1 cellular context compared by ENCODE assay signal in the genomic region with DNA sequence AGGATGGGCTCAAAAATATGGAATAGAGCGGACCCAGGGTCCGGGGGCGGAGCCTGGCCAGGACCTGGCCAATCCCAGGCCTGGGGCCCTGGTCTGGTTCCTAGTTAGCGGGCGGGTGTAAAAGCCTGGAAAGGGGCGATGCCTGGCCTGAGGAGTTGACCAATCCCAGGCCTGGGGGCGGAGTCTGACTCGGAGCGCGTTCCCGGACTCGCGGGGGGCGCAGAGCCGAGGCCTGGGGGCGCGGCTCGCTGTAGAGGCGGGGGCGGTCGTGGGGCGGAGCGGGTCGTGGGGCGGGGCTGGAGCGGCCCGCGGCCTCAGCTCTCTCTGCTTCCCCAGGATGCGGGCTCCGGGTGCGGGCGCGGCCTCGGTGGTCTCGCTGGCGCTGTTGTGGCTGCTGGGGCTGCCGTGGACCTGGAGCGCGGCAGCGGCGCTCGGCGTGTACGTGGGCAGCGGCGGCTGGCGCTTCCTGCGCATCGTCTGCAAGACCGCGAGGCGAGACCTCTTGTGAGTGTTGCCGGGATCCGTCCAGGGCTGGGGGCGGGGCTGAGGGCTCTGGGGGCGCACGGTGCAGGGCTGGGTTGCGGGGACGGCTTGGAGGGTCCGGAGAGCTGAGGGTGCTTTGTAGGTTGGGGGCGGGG.
TF ChIP-seq lines count a peak whose summit lies in the region.

TSS of gene SLC27A1 (plus strand) at position 321 of the 638 bp plus-strand sequence. CDS start at position 338, 17 bp downstream.

TF ChIP-seq in HepG2, 621 proteins besides CTCF, POLR2A, EP300 and RAD21 (continued from another document and continues in another):
- TF ChIP-seq, protein P1, sequence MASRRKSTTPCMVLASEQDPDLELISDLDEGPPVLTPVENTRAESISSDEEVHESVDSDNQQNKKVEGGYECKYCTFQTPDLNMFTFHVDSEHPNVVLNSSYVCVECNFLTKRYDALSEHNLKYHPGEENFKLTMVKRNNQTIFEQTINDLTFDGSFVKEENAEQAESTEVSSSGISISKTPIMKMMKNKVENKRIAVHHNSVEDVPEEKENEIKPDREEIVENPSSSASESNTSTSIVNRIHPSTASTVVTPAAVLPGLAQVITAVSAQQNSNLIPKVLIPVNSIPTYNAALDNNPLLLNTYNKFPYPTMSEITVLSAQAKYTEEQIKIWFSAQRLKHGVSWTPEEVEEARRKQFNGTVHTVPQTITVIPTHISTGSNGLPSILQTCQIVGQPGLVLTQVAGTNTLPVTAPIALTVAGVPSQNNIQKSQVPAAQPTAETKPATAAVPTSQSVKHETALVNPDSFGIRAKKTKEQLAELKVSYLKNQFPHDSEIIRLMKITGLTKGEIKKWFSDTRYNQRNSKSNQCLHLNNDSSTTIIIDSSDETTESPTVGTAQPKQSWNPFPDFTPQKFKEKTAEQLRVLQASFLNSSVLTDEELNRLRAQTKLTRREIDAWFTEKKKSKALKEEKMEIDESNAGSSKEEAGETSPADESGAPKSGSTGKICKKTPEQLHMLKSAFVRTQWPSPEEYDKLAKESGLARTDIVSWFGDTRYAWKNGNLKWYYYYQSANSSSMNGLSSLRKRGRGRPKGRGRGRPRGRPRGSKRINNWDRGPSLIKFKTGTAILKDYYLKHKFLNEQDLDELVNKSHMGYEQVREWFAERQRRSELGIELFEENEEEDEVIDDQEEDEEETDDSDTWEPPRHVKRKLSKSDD (CRISPR knock-in tag; IDR thresholded peaks at IDR 0.05; ENCODE audit: low read depth), result no peak
- TF ChIP-seq NAIF1 (CRISPR knock-in tag; IDR thresholded peaks at IDR 0.05; ENCODE audit: borderline replicate concordance), result no peak
- TF ChIP-seq ZNF691 (CRISPR knock-in tag; IDR thresholded peaks at IDR 0.05; ENCODE audit: borderline replicate concordance, low read depth), result no peak
- TF ChIP-seq, protein P2, sequence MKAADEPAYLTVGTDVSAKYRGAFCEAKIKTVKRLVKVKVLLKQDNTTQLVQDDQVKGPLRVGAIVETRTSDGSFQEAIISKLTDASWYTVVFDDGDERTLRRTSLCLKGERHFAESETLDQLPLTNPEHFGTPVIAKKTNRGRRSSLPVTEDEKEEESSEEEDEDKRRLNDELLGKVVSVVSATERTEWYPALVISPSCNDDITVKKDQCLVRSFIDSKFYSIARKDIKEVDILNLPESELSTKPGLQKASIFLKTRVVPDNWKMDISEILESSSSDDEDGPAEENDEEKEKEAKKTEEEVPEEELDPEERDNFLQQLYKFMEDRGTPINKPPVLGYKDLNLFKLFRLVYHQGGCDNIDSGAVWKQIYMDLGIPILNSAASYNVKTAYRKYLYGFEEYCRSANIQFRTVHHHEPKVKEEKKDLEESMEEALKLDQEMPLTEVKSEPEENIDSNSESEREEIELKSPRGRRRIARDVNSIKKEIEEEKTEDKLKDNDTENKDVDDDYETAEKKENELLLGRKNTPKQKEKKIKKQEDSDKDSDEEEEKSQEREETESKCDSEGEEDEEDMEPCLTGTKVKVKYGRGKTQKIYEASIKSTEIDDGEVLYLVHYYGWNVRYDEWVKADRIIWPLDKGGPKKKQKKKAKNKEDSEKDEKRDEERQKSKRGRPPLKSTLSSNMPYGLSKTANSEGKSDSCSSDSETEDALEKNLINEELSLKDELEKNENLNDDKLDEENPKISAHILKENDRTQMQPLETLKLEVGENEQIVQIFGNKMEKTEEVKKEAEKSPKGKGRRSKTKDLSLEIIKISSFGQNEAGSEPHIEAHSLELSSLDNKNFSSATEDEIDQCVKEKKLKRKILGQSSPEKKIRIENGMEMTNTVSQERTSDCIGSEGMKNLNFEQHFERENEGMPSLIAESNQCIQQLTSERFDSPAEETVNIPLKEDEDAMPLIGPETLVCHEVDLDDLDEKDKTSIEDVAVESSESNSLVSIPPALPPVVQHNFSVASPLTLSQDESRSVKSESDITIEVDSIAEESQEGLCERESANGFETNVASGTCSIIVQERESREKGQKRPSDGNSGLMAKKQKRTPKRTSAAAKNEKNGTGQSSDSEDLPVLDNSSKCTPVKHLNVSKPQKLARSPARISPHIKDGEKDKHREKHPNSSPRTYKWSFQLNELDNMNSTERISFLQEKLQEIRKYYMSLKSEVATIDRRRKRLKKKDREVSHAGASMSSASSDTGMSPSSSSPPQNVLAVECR (CRISPR knock-in tag; IDR thresholded peaks at IDR 0.05; ENCODE audit: borderline replicate concordance), result peak; percentile 75; the same call in 1 of the 2 replicates
- no peak for TF ChIP-seq SRSF1 (optimal IDR thresholded peaks at IDR 0.05; ENCODE audit: low read depth, low read length)
- TF ChIP-seq, protein P3, sequence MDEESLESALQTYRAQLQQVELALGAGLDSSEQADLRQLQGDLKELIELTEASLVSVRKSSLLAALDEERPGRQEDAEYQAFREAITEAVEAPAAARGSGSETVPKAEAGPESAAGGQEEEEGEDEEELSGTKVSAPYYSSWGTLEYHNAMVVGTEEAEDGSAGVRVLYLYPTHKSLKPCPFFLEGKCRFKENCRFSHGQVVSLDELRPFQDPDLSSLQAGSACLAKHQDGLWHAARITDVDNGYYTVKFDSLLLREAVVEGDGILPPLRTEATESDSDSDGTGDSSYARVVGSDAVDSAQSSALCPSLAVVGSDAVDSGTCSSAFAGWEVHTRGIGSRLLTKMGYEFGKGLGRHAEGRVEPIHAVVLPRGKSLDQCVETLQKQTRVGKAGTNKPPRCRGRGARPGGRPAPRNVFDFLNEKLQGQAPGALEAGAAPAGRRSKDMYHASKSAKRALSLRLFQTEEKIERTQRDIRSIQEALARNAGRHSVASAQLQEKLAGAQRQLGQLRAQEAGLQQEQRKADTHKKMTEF (CRISPR knock-in tag; IDR thresholded peaks at IDR 0.05), result peak; percentile 40; the same call in 1 of the 2 replicates
- TF ChIP-seq ASH2L (IDR thresholded peaks at IDR 0.05; ENCODE audit: insufficient read length, low read depth, low read length), result no peak
- TF ChIP-seq TEAD2 (CRISPR knock-in tag; IDR thresholded peaks at IDR 0.05), result no peak
- TF ChIP-seq KDM3A (CRISPR knock-in tag; IDR thresholded peaks at IDR 0.05; ENCODE audit: low read depth), result no peak
- TF ChIP-seq RFX1 (IDR thresholded peaks at IDR 0.05), result no peak
- TF ChIP-seq SRSF4 (IDR thresholded peaks at IDR 0.05; ENCODE audit: low read depth, low read length, poor library complexity, severe bottlenecking), result no peak
- no peak for TF ChIP-seq ZNF883 (CRISPR knock-in tag; IDR thresholded peaks at IDR 0.05; ENCODE audit: not compliant biosample characterization)
- peak; percentile 36; the same call in 1 of the 3 replicates for TF ChIP-seq MXI1 (IDR thresholded peaks at IDR 0.05; ENCODE audit: borderline replicate concordance, low read depth, low read length)
- TF ChIP-seq FLYWCH1 (CRISPR knock-in tag; IDR thresholded peaks at IDR 0.05), result no peak
- TF ChIP-seq, protein P4, sequence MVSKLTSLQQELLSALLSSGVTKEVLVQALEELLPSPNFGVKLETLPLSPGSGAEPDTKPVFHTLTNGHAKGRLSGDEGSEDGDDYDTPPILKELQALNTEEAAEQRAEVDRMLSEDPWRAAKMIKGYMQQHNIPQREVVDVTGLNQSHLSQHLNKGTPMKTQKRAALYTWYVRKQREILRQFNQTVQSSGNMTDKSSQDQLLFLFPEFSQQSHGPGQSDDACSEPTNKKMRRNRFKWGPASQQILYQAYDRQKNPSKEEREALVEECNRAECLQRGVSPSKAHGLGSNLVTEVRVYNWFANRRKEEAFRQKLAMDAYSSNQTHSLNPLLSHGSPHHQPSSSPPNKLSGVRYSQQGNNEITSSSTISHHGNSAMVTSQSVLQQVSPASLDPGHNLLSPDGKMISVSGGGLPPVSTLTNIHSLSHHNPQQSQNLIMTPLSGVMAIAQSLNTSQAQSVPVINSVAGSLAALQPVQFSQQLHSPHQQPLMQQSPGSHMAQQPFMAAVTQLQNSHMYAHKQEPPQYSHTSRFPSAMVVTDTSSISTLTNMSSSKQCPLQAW (CRISPR knock-in tag; IDR thresholded peaks at IDR 0.05), result no peak
- TF ChIP-seq GATAD2A (CRISPR knock-in tag; IDR thresholded peaks at IDR 0.05), result no peak
- no peak for TF ChIP-seq TFAP4 (IDR thresholded peaks at IDR 0.05; ENCODE audit: borderline replicate concordance, low read depth)
- TF ChIP-seq GZF1 (CRISPR knock-in tag; IDR thresholded peaks at IDR 0.05), result no peak
- TF ChIP-seq, protein P5, sequence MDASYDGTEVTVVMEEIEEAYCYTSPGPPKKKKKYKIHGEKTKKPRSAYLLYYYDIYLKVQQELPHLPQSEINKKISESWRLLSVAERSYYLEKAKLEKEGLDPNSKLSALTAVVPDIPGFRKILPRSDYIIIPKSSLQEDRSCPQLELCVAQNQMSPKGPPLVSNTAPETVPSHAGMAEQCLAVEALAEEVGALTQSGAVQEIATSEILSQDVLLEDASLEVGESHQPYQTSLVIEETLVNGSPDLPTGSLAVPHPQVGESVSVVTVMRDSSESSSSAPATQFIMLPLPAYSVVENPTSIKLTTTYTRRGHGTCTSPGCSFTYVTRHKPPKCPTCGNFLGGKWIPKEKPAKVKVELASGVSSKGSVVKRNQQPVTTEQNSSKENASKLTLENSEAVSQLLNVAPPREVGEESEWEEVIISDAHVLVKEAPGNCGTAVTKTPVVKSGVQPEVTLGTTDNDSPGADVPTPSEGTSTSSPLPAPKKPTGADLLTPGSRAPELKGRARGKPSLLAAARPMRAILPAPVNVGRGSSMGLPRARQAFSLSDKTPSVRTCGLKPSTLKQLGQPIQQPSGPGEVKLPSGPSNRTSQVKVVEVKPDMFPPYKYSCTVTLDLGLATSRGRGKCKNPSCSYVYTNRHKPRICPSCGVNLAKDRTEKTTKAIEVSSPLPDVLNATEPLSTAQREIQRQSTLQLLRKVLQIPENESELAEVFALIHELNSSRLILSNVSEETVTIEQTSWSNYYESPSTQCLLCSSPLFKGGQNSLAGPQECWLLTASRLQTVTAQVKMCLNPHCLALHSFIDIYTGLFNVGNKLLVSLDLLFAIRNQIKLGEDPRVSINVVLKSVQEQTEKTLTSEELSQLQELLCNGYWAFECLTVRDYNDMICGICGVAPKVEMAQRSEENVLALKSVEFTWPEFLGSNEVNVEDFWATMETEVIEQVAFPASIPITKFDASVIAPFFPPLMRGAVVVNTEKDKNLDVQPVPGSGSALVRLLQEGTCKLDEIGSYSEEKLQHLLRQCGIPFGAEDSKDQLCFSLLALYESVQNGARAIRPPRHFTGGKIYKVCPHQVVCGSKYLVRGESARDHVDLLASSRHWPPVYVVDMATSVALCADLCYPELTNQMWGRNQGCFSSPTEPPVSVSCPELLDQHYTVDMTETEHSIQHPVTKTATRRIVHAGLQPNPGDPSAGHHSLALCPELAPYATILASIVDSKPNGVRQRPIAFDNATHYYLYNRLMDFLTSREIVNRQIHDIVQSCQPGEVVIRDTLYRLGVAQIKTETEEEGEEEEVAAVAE (CRISPR knock-in tag; IDR thresholded peaks at IDR 0.05; ENCODE audit: borderline replicate concordance), result no peak
- TF ChIP-seq HDAC1 (CRISPR knock-in tag; IDR thresholded peaks at IDR 0.05), result peak; percentile 49
- no peak for TF ChIP-seq NFE2L1 (CRISPR knock-in tag; IDR thresholded peaks at IDR 0.05; ENCODE audit: borderline replicate concordance)
- no peak for TF ChIP-seq GLI4 (CRISPR knock-in tag; IDR thresholded peaks at IDR 0.05; ENCODE audit: borderline replicate concordance)
- no peak; the same call in 1 of the 2 replicates for TF ChIP-seq ZNF547 (CRISPR knock-in tag; IDR thresholded peaks at IDR 0.05)
- no peak for TF ChIP-seq SAFB2 (CRISPR knock-in tag; IDR thresholded peaks at IDR 0.05; ENCODE audit: borderline replicate concordance, low read depth)
- 0 out of 2 replicates have a peak, but pooled peaks have one; percentile 11 for TF ChIP-seq THAP11 (CRISPR knock-in tag; IDR thresholded peaks at IDR 0.05)
- no peak for TF ChIP-seq KMT2B (CRISPR knock-in tag; IDR thresholded peaks at IDR 0.05)
- TF ChIP-seq REPIN1 (CRISPR knock-in tag; IDR thresholded peaks at IDR 0.05; ENCODE audit: borderline replicate concordance, low read depth), result no peak
- no peak for TF ChIP-seq ZNF121 (CRISPR knock-in tag; IDR thresholded peaks at IDR 0.05)
- TF ChIP-seq ZNF263 (CRISPR knock-in tag; IDR thresholded peaks at IDR 0.05), result no peak
- no peak for TF ChIP-seq TMF1 (CRISPR knock-in tag; IDR thresholded peaks at IDR 0.05; ENCODE audit: low read depth)
- TF ChIP-seq GFI1 (CRISPR knock-in tag; IDR thresholded peaks at IDR 0.05; ENCODE audit: borderline replicate concordance), result no peak
- no peak for TF ChIP-seq ZNF629 (CRISPR knock-in tag; conservative IDR thresholded peaks at IDR 0.05)
- TF ChIP-seq ZNF788 (CRISPR knock-in tag; IDR thresholded peaks at IDR 0.05; ENCODE audit: borderline replicate concordance), result no peak
- TF ChIP-seq, protein P6, sequence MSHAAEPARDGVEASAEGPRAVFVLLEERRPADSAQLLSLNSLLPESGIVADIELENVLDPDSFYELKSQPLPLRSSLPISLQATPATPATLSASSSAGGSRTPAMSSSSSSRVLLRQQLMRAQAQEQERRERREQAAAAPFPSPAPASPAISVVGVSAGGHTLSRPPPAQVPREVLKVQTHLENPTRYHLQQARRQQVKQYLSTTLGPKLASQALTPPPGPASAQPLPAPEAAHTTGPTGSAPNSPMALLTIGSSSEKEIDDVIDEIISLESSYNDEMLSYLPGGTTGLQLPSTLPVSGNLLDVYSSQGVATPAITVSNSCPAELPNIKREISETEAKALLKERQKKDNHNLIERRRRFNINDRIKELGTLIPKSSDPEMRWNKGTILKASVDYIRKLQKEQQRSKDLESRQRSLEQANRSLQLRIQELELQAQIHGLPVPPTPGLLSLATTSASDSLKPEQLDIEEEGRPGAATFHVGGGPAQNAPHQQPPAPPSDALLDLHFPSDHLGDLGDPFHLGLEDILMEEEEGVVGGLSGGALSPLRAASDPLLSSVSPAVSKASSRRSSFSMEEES (CRISPR knock-in tag; IDR thresholded peaks at IDR 0.05), result no peak
- TF ChIP-seq FOXJ3 (CRISPR knock-in tag; IDR thresholded peaks at IDR 0.05; ENCODE audit: borderline replicate concordance), result no peak
- no peak for TF ChIP-seq NFIC (IDR thresholded peaks at IDR 0.05; ENCODE audit: low read length)
- no peak for TF ChIP-seq SALL2 (CRISPR knock-in tag; IDR thresholded peaks at IDR 0.05)
- peak; percentile 52; the same call in 1 of the 2 replicates for TF ChIP-seq PHF8 (CRISPR knock-in tag; IDR thresholded peaks at IDR 0.05)
